Comparison of ENCODE assay signal across 9 cellular contexts in the genomic region with DNA sequence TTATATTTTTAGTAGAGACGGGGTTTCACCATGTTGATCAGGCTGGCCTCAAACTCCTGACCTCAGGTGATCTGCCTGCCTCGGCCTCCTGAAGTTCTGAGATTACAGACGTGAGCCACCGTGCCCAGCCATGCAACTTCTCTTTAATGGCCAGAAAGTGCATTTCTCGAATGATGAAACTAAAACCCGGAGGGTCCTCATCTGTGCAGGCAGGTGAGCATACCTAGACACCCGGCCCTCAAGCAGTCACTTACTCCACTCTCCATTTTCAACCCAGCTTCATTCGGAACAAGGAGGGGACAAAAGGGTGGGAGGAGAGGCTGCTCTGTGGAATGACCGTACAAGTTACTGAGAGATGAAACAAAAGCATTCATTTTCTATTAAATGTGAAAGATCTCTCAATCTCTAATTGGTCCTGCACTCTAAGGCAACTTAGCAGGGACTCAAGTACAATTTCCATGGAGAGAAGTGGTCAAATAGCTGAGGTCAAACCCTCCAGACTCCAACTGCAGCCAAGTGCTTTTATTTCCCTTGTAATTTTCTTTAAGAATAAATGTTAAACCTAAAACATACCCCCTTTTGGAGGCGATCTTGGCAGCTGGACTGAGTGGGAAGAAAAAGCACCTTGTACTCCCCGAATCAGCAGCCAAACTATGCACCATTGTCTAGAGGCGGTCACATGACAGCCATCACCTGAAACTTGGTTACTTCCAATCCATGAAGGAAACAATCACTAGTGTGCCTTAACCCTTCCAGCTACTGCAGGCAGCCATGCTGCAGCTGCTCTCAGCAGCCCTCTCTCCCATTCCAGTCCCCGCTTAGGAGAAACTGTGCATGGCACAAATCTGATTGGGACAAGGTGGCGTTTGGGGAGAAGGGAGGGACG.
DNase-seq lines count a peak whose midpoint lies in the region; ATAC-seq and TF ChIP-seq lines count a peak whose summit lies in the region.
"Had no signal": no experiment of that assay in that cellular context is flagged by ENCODE, and none has a peak within 500 bp of the region (broad histone marks: within the 10 kb centered on the region; RNA-seq: fewer than 3 reads in every experiment).

No MANE protein-coding gene starts in this region.

- H3K9me3 Mint-ChIP-seq in brain: peaks cover 0 to 1% (median 0%) of the 10 kb centered on the region in 5 experiments
- H3K9me3 Mint-ChIP-seq in stimulated activated naive CD8-positive, alpha-beta T cell treated with anti-CD3 and anti-CD28 coated beads, Interleukin-15, amount 100 ng/mL, for 72 hours: no peaks in the 10 kb centered on the region
- no peaks in the 10 kb centered on the region for H3K9me3 Mint-ChIP-seq in activated T-helper 17 cell treated with anti-CD3 and anti-CD28 coated beads, Interleukin-2, amount 50 U/mL, for 72 hours

- peak overlapping the region; percentile 96 to 99 (median 98) for H3K27ac Mint-ChIP-seq in brain
- H3K27ac Mint-ChIP-seq in stimulated activated naive CD8-positive, alpha-beta T cell treated with anti-CD3 and anti-CD28 coated beads, Interleukin-15, amount 100 ng/mL, for 72 hours: peak overlapping the region in 1 of 2 donors; percentile 55
- H3K27ac Mint-ChIP-seq in activated T-helper 17 cell treated with anti-CD3 and anti-CD28 coated beads, Interleukin-2, amount 50 U/mL, for 72 hours: no peak overlapping the region

- H3K9me3 ChIP-seq in HEK293 (ENCODE audit: control insufficient read depth, insufficient read depth, low read depth, low read length): no peaks in the 10 kb centered on the region

- TF ChIP-seq CTCF in HEK293 (tag by site-specific recombination; IDR thresholded peaks at IDR 0.05): no peak
- no peak for TF ChIP-seq CTCF in brain (conservative IDR thresholded peaks at IDR 0.05)
- no peak for TF ChIP-seq CTCF in kidney epithelial cell (IDR thresholded peaks at IDR 0.05; ENCODE audit: insufficient read depth, low read length, poor library complexity, severe bottlenecking)

- CTCF ChIA-PET in HEK293 (lab: Yijun Ruan, JAX): interaction anchor here (1.0 kb wide), 1 partner anchor 19 kb away, joined by 4 read pairs; no protein-coding TSS in a partner anchor

- H3K27me3 Mint-ChIP-seq in brain: no peaks in the 10 kb centered on the region
- H3K27me3 Mint-ChIP-seq in stimulated activated naive CD8-positive, alpha-beta T cell treated with anti-CD3 and anti-CD28 coated beads, Interleukin-15, amount 100 ng/mL, for 72 hours: no peaks in the 10 kb centered on the region
- H3K27me3 Mint-ChIP-seq in activated T-helper 17 cell treated with anti-CD3 and anti-CD28 coated beads, Interleukin-2, amount 50 U/mL, for 72 hours: no peaks in the 10 kb centered on the region

- no peak for ATAC-seq in stimulated activated naive CD8-positive, alpha-beta T cell treated with anti-CD3 and anti-CD28 coated beads, Interleukin-15, amount 100 ng/mL, for 72 hours
- ATAC-seq in activated CD4-positive, CD25-positive, alpha-beta regulatory T cell treated with anti-CD3 and anti-CD28 coated beads, Interleukin-2, amount 50 U/mL, for 24 hours: no peak
- no peak for ATAC-seq in GM18861 (IDR thresholded peaks at IDR 0.05; ENCODE audit: unreplicated experiment)
- ATAC-seq in activated T-helper 17 cell treated with anti-CD3 and anti-CD28 coated beads, Interleukin-2, amount 50 U/mL, for 72 hours (replicated peaks): no peak

- H3K4me3 ChIP-seq in HEK293 (ENCODE audit: low read depth, low read length) (peak overlapping the region; percentile 0; the same call in 1 of the 2 replicates), kidney epithelial cell (ENCODE audit: low read depth, low read length) (peak overlapping the region; percentile 39)

- H3K27ac ChIP-seq in HEK293 (ENCODE audit: extremely low read depth, low read depth, low read length): peak overlapping the region; percentile 63

- H3K4me3 Mint-ChIP-seq in brain: peak overlapping the region; percentile 84 to 88 (median 87)
- peak overlapping the region; percentile 74 to 82 for H3K4me3 Mint-ChIP-seq in stimulated activated naive CD8-positive, alpha-beta T cell treated with anti-CD3 and anti-CD28 coated beads, Interleukin-15, amount 100 ng/mL, for 72 hours
- no peak overlapping the region for H3K4me3 Mint-ChIP-seq in activated T-helper 17 cell treated with anti-CD3 and anti-CD28 coated beads, Interleukin-2, amount 50 U/mL, for 72 hours

- H3K36me3 ChIP-seq in HEK293 (ENCODE audit: control insufficient read depth in 2 of 2, insufficient read depth in 1 of 2, low read length in 2 of 2) (no peaks in the 10 kb centered on the region), kidney epithelial cell (ENCODE audit: control insufficient read depth, insufficient read depth, low read length) (no peaks in the 10 kb centered on the region)

- H3K27me3 ChIP-seq in kidney epithelial cell (ENCODE audit: control insufficient read depth, insufficient read depth, low read length): no peaks in the 10 kb centered on the region

- peaks cover 44% of the 10 kb centered on the region for H3K36me3 Mint-ChIP-seq in brain
- peaks cover 12% of the 10 kb centered on the region for H3K36me3 Mint-ChIP-seq in activated T-helper 17 cell treated with anti-CD3 and anti-CD28 coated beads, Interleukin-2, amount 50 U/mL, for 72 hours (ENCODE audit: low read depth)

- POLR2A ChIA-PET in HEK293 (lab: Yijun Ruan, JAX): no interaction called here

- peaks cover 96% of the 10 kb centered on the region for H3K4me1 Mint-ChIP-seq in brain
- peaks cover 64% of the 10 kb centered on the region for H3K4me1 Mint-ChIP-seq in stimulated activated naive CD8-positive, alpha-beta T cell treated with anti-CD3 and anti-CD28 coated beads, Interleukin-15, amount 100 ng/mL, for 72 hours
- peaks cover 36% of the 10 kb centered on the region for H3K4me1 Mint-ChIP-seq in activated T-helper 17 cell treated with anti-CD3 and anti-CD28 coated beads, Interleukin-2, amount 50 U/mL, for 72 hours

- peaks cover 27% of the 10 kb centered on the region for H3K4me1 ChIP-seq in HEK293 (ENCODE audit: control insufficient read depth, insufficient read depth, low read length)

- DNase-seq in kidney epithelial cell (ENCODE audit: low read depth): no peak
- no peak for DNase-seq in stimulated activated naive CD8-positive, alpha-beta T cell treated with anti-CD3 and anti-CD28 coated beads, Interleukin-15, amount 100 ng/mL, for 72 hours
- DNase-seq in HT-29 (ENCODE audit: low spot score): no peak
- DNase-seq: NCI-H524 had no signal

TF ChIP-seq in HEK293, 187 proteins besides CTCF, POLR2A, EP300 and RAD21:
- TF ChIP-seq MEIS1 (CRISPR knock-in tag; IDR thresholded peaks at IDR 0.05; ENCODE audit: borderline replicate concordance) (no peak), ZNF341 (tag by site-specific recombination; IDR thresholded peaks at IDR 0.05; ENCODE audit: low read depth) (peak; percentile 48; the same call in 1 of the 2 replicates), ZNF624 (tag by site-specific recombination; IDR thresholded peaks at IDR 0.05) (no peak)
- TF ChIP-seq, protein P1, sequence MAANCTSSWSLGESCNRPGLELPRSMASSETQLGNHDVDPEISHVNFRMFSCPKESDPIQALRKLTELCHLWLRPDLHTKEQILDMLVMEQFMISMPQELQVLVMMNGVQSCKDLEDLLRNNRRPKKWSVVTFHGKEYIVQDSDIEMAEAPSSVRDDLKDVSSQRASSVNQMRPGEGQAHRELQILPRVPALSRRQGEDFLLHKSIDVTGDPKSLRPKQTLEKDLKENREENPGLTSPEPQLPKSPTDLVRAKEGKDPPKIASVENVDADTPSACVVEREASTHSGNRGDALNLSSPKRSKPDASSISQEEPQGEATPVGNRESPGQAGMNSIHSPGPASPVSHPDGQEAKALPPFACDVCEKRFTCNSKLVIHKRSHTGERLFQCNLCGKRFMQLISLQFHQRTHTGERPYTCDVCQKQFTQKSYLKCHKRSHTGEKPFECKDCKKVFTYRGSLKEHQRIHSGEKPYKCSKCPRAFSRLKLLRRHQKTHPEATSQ (tag by site-specific recombination; IDR thresholded peaks at IDR 0.05): no peak
